1 cellular context compared by ENCODE assay signal in the genomic region with DNA sequence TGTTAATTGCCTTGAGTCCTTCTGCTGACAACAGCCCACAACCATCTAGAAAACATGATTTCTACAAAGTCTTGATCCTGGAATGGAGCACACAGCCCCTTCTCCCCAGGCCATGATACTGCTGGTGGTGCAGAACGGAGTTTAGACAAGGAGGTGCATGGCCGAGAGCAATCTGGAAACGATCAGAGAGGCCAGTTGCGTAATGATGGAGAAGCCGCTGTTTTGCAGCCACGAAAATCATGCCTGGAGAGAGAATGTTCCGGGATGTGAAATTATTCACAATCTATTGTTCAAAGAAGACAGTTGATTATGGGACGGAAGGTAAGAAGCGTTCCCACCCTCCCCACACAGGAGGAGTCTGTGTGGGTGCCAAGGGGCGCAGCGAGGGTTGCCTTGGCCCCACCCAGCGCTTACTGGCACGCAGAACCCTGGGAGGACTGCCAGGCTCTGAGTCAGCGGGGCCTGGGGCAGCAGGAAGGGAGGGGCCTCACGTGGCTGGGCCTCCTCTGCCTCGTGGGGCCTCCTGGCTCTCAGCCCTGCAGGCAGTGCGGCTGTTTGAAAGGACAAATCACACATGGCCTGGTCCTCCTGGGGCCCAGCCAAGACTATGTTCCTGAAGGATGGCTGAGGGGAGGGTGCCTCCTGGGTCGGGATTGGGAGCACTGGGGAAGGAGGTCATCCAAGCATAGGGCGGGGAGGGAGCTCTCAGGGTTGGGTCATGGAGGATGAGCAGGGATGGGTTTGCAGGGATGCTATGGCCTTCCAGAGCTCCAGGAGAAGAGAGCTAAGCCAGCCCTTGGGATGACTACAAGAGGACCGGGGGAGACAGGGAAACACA.
TF ChIP-seq lines count a peak whose summit lies in the region.

No MANE protein-coding gene starts in this region.

TF ChIP-seq in IMR-90, 13 proteins besides CTCF, POLR2A, EP300 and RAD21:
- peak; percentile 69; the same call in 1 of the 2 replicates for TF ChIP-seq NFE2L2 (IDR thresholded peaks at IDR 0.05; ENCODE audit: low read depth, low read length)
- no peak for TF ChIP-seq MAFK (IDR thresholded peaks at IDR 0.05; ENCODE audit: low read depth, low read length)
- TF ChIP-seq, protein P1, sequence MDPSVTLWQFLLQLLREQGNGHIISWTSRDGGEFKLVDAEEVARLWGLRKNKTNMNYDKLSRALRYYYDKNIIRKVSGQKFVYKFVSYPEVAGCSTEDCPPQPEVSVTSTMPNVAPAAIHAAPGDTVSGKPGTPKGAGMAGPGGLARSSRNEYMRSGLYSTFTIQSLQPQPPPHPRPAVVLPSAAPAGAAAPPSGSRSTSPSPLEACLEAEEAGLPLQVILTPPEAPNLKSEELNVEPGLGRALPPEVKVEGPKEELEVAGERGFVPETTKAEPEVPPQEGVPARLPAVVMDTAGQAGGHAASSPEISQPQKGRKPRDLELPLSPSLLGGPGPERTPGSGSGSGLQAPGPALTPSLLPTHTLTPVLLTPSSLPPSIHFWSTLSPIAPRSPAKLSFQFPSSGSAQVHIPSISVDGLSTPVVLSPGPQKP (IDR thresholded peaks at IDR 0.05; ENCODE audit: borderline replicate concordance, low read depth, low read length): no peak
- TF ChIP-seq SMC3 (IDR thresholded peaks at IDR 0.05; ENCODE audit: low read depth, low read length): no peak
- TF ChIP-seq RFX5 (IDR thresholded peaks at IDR 0.05; ENCODE audit: low read depth, low read length): no peak
- TF ChIP-seq MXI1 (IDR thresholded peaks at IDR 0.05; ENCODE audit: borderline replicate concordance, low read depth, low read length): peak; percentile 81
- peak; percentile 99 for TF ChIP-seq MAZ (IDR thresholded peaks at IDR 0.05; ENCODE audit: borderline replicate concordance, low read depth, low read length)
- TF ChIP-seq, protein P2, sequence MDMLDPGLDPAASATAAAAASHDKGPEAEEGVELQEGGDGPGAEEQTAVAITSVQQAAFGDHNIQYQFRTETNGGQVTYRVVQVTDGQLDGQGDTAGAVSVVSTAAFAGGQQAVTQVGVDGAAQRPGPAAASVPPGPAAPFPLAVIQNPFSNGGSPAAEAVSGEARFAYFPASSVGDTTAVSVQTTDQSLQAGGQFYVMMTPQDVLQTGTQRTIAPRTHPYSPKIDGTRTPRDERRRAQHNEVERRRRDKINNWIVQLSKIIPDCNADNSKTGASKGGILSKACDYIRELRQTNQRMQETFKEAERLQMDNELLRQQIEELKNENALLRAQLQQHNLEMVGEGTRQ (IDR thresholded peaks at IDR 0.05; ENCODE audit: low read depth, low read length): peak; percentile 77
- TF ChIP-seq CHD1 (IDR thresholded peaks at IDR 0.05; ENCODE audit: low read depth, low read length): peak; percentile 84; the same call in 1 of the 2 replicates
- TF ChIP-seq BHLHE40 (IDR thresholded peaks at IDR 0.05; ENCODE audit: low read depth, low read length): peak; percentile 79; the same call in 1 of the 2 replicates
- TF ChIP-seq FOS (IDR thresholded peaks at IDR 0.05; ENCODE audit: low read depth, low read length): peak; percentile 95
- peak; percentile 87 for TF ChIP-seq RCOR1 (IDR thresholded peaks at IDR 0.05; ENCODE audit: insufficient replicate concordance, low read length)
- peak; percentile 98 for TF ChIP-seq CEBPB (IDR thresholded peaks at IDR 0.05; ENCODE audit: low read depth, low read length)
